In the genomic region with DNA sequence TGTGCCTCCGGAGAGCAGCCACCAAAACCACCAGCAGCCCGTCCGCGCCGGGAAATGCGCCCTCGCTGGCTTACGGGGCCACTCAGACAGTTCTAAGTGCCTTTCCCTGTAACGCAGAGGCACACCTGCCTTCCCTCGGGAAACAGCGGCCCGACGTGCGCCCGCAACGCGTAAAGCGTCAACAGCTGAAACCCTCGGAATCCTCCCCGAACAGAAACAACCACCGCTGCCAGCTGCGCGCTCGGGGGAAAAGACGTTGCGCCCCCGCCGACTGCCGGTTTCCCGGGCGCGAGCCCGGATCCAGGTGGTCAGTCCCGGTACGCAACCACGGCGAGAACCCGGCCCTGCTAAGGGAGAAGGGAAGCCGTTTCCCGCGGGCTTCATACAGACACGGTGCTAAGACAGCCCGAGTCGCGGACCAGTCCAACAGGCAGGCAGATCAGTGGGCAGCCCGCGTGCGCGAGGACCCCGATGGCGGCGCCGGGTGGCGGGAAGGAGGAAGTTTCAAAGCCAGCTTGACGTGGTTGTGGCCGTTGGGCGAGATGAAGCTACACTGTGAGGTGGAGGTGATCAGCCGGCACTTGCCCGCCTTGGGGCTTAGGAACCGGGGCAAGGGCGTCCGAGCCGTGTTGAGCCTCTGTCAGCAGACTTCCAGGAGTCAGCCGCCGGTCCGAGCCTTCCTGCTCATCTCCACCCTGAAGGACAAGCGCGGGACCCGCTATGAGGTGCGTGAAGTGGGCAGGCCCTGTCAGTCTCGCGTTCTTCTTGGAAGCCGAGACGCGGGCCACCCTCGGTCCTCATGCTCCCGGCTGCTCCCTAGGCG, we compare ENCODE assay signal across 8 cellular contexts. TPM values are rescaled to one million over a fixed set of nuclear protein-coding genes. Genes with fewer than 3 reads are reported as not detected.
DNase-seq lines count a peak whose midpoint lies in the region; ATAC-seq lines count a peak whose summit lies in the region.

A gene with protein sequence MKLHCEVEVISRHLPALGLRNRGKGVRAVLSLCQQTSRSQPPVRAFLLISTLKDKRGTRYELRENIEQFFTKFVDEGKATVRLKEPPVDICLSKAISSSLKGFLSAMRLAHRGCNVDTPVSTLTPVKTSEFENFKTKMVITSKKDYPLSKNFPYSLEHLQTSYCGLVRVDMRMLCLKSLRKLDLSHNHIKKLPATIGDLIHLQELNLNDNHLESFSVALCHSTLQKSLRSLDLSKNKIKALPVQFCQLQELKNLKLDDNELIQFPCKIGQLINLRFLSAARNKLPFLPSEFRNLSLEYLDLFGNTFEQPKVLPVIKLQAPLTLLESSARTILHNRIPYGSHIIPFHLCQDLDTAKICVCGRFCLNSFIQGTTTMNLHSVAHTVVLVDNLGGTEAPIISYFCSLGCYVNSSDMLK (plus strand): TSS at position 462 of the 823 bp plus-strand sequence. CDS start 81 bp downstream, at position 543.

- peak within 1 kb of the TSS; percentile 70 for H3K4me3 ChIP-seq in ectodermal cell (ENCODE audit: insufficient read depth, low read depth, low read length)

- peaks cover 37% of the 10 kb centered on the region for H3K4me1 Mint-ChIP-seq in activated CD8-positive, alpha-beta T cell treated with anti-CD3 and anti-CD28 coated beads, Interleukin-2, amount 10 ng/mL, durations not matched to agents 7 days and 5 days (ENCODE audit: low read depth)

- peak within 1 kb of the TSS; percentile 99 for H3K27ac Mint-ChIP-seq in activated CD8-positive, alpha-beta T cell treated with anti-CD3 and anti-CD28 coated beads, Interleukin-2, amount 10 ng/mL, durations not matched to agents 7 days and 5 days

- ATAC-seq in GM19438 (IDR thresholded peaks at IDR 0.05; ENCODE audit: low read depth, unreplicated experiment) (peak; percentile 38), HG03571 (IDR thresholded peaks at IDR 0.05; ENCODE audit: unreplicated experiment) (peak; percentile 44)
- peak; percentile 86 for ATAC-seq in activated CD8-positive, alpha-beta T cell treated with anti-CD3 and anti-CD28 coated beads, Interleukin-2, amount 10 ng/mL, durations not matched to agents 7 days and 5 days

- H3K4me1 ChIP-seq in ectodermal cell (ENCODE audit: control insufficient read depth, insufficient read depth, low read length): no peaks in the 10 kb centered on the region

- POLR2A ChIA-PET in activated CD8-positive, alpha-beta T cell treated with anti-CD3 and anti-CD28 coated beads, Interleukin-2, amount 10 ng/mL, durations not matched to agents 7 days and 5 days (lab: Charles Lee): interaction anchor here (0.5 to 5.6 kb wide), 16 partner anchors 9 to 373 kb away, joined by 3 to 112 read pairs (median 4); a partner anchor contains a TSS

- H3K9me3 Mint-ChIP-seq in activated CD8-positive, alpha-beta T cell treated with anti-CD3 and anti-CD28 coated beads, Interleukin-2, amount 10 ng/mL, durations not matched to agents 7 days and 5 days (ENCODE audit: insufficient read depth): no peaks in the 10 kb centered on the region

- H3K27me3 Mint-ChIP-seq in activated CD8-positive, alpha-beta T cell treated with anti-CD3 and anti-CD28 coated beads, Interleukin-2, amount 10 ng/mL, durations not matched to agents 7 days and 5 days (ENCODE audit: low read depth): no peaks in the 10 kb centered on the region

- H3K36me3 Mint-ChIP-seq in activated CD8-positive, alpha-beta T cell treated with anti-CD3 and anti-CD28 coated beads, Interleukin-2, amount 10 ng/mL, durations not matched to agents 7 days and 5 days (ENCODE audit: low read depth): peaks cover 31% of the 10 kb centered on the region

- peaks cover 5% of the 10 kb centered on the region for H3K27me3 ChIP-seq in ectodermal cell (ENCODE audit: control insufficient read depth, insufficient read depth, low read length, poor library complexity, severe bottlenecking)

- peak within 1 kb of the TSS; percentile 99 for H3K4me3 Mint-ChIP-seq in activated CD8-positive, alpha-beta T cell treated with anti-CD3 and anti-CD28 coated beads, Interleukin-2, amount 10 ng/mL, durations not matched to agents 7 days and 5 days

- no peaks in the 10 kb centered on the region for H3K9me3 ChIP-seq in ectodermal cell (ENCODE audit: control insufficient read depth, low read length)

- H3K36me3 ChIP-seq in ectodermal cell (ENCODE audit: control insufficient read depth, insufficient read depth, low read length): no peaks in the 10 kb centered on the region

- 0% methylated on average over 78 of the region's 78 CpGs for WGBS in ectodermal cell, 2 experiments

- DNase-seq in CD1c-positive myeloid dendritic cell (ENCODE audit: extremely low spot score): peak; percentile 87
- DNase-seq in NCI-H774 (lab: John Stamatoyannopoulos, UW): peak; percentile 68
- DNase-seq in activated CD8-positive, alpha-beta T cell treated with anti-CD3 and anti-CD28 coated beads, Interleukin-2, amount 10 ng/mL, durations not matched to agents 7 days and 5 days: peak; percentile 90
- DNase-seq in lung microvascular endothelial cell (ENCODE audit: low read depth in 2 of 2): peak; percentile 85 to 90
- DNase-seq in stimulated activated CD4-positive, alpha-beta T cell treated with anti-CD3 and anti-CD28 coated beads, TNF-alpha, amount 100 ng/mL, for 4 hours (ENCODE audit: low read depth in 3 of 3): peak; percentile 72 to 80 (median 75)

- CTCF ChIA-PET in activated CD8-positive, alpha-beta T cell treated with anti-CD3 and anti-CD28 coated beads, Interleukin-2, amount 10 ng/mL, durations not matched to agents 7 days and 5 days (lab: Charles Lee): interaction anchor here (1.1 to 2.9 kb wide), 7 partner anchors 12 to 137 kb away, joined by 3 to 45 read pairs (median 5); a partner anchor contains a TSS

- H3K27ac ChIP-seq in ectodermal cell (ENCODE audit: insufficient read depth, low read depth, low read length, poor library complexity, severe bottlenecking): peak within 1 kb of the TSS; percentile 81

RNA-seq across cellular contexts. Expression of the gene that starts here (rescaled TPM):
- 10 to 100 TPM; 63.1 to 65.0 TPM for total RNA-seq in activated CD8-positive, alpha-beta T cell treated with anti-CD3 and anti-CD28 coated beads, Interleukin-2, amount 10 ng/mL, durations not matched to agents 7 days and 5 days
- polyA plus RNA-seq in ectodermal cell (2013, experiment 1 of 4): 25.3 TPM
- polyA plus RNA-seq in ectodermal cell (2013, experiment 2 of 4): 24.7 TPM
- 25.0 TPM for polyA plus RNA-seq in ectodermal cell (2013, experiment 3 of 4)
- 23.4 TPM for polyA plus RNA-seq in ectodermal cell (2013, experiment 4 of 4)
- 11.9 and 16.1 TPM in 2 replicates for total RNA-seq in lung microvascular endothelial cell

Comparison
In these comparisons a context has a peak if more than half of its experiments do, and no peak if none do; other contexts are left out.
1. Peak in every context shown above with its lines: DNase-seq, ATAC-seq, H3K4me3 ChIP-seq and H3K27ac ChIP-seq.